ENCODE assay signal across 8 cellular contexts in the genomic region with DNA sequence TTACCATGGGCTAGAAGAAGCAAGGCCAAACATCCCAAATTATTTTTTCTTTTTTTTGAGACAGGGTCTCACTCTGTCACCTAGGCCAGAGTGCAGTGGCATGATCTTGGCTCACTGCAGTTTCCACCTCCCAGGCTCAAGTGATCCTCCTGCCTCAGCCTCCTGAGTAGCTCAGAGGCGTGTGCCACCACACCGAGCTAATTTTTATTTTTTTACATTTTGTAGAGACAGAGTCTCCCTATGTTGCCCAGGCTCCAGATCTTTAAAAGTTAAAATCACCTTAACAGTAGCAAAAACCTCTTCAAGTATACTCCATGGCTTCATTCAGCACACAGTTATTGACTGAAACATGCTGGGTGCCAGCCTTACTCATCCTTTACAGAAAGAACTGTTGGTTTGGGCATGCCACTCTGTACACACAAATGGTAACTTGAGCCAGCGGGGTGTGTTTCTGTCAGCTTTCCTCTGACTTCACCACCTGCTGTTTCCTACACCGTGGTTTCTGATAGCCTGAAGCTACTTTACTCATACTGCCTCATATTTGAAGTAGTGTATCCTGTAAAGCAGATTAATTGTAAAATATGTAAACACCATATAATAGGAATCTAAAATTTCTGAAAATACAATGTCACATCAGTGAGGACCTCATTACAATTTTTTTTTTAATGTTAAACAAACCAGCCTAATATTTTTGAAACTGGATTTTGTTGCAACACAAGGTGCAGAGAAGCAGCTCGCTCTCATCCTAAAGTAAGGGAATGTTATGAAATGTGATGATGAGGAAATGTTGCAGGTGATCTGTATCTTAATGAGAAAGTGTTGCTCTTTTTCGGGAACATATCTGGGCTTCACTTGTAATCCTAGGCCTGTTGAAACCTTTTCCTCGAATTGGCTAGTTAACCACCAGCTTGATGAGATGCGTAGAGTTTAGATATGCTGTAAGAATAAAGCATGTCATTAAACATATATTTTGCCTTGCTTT.
A peak's percentile ranks its signal among the peaks of the same experiment; 100 is the strongest.
DNase-seq lines count a peak whose midpoint lies in the region; ATAC-seq and TF ChIP-seq lines count a peak whose summit lies in the region.
"Had no signal": no experiment of that assay in that cellular context is flagged by ENCODE, and none has a peak within 500 bp of the region (broad histone marks: within the 10 kb centered on the region; RNA-seq: fewer than 3 reads in every experiment).

No MANE protein-coding gene starts in this region.

- H3K27ac ChIP-seq in HUES48 (ENCODE audit: low read depth, low read length) = peak overlapping the region; percentile 6
- H3K27ac ChIP-seq in suprapubic skin = peak overlapping the region; percentile 36
- H3K27ac ChIP-seq: SJSA1 had no signal

- TF ChIP-seq CTCF in suprapubic skin (IDR thresholded peaks at IDR 0.05) = no peak

- TF ChIP-seq POLR2A in suprapubic skin (IDR thresholded peaks at IDR 0.05) = no peak

- WGBS in suprapubic skin = 53% methylated on average over 8 of the region's 8 CpGs

- H3K9ac ChIP-seq in HUES48 (ENCODE audit: low read depth, low read length) = no peak overlapping the region

- DNase-seq in NCI-H526 treated with DMSO at 0.1 percent for 48 hours (lab: John Stamatoyannopoulos, UW) (peak; percentile 69), fibroblast of gingiva (ENCODE audit: low read depth) (peak; percentile 66), suprapubic skin (ENCODE audit: low spot score in 2 of 2) (no peak)
- no peak for DNase-seq in effector CD4-positive, alpha-beta T cell

- no peak for ATAC-seq in GM19452 (IDR thresholded peaks at IDR 0.05; ENCODE audit: unreplicated experiment)
- no peak for ATAC-seq in GM18511 (IDR thresholded peaks at IDR 0.05; ENCODE audit: unreplicated experiment)

- H3K4me3 ChIP-seq in HUES48 (ENCODE audit: low read depth, low read length) (no peak overlapping the region), suprapubic skin (no peak overlapping the region)
- H3K4me3 ChIP-seq: SJSA1 had no signal

- H3K9me3 ChIP-seq in HUES48 (ENCODE audit: control insufficient read depth, insufficient read depth, low read length) = no peaks in the 10 kb centered on the region
- H3K9me3 ChIP-seq in suprapubic skin = no peaks in the 10 kb centered on the region
- H3K9me3 ChIP-seq: SJSA1 had no signal

- peaks cover 57% of the 10 kb centered on the region for H3K36me3 ChIP-seq in HUES48 (ENCODE audit: control insufficient read depth, insufficient read depth, low read length)
- H3K36me3 ChIP-seq in suprapubic skin = peaks cover 10% of the 10 kb centered on the region

- no peak for TF ChIP-seq EP300 in suprapubic skin (IDR thresholded peaks at IDR 0.05)

- H3K4me1 ChIP-seq in HUES48 (ENCODE audit: control insufficient read depth, insufficient read depth, low read length) (peaks cover 10% of the 10 kb centered on the region), suprapubic skin (peaks cover 20% of the 10 kb centered on the region)
- H3K4me1 ChIP-seq: SJSA1 had no signal

- H3K27me3 ChIP-seq in HUES48 (ENCODE audit: control insufficient read depth, insufficient read depth, low read length) (no peaks in the 10 kb centered on the region), suprapubic skin (no peaks in the 10 kb centered on the region)
- H3K27me3 ChIP-seq: SJSA1 had no signal

Comparison
In these comparisons a context has a peak if more than half of its experiments do, and no peak if none do; other contexts are left out.
1. DNase-seq: peak in NCI-H526 treated with DMSO at 0.1 percent for 48 hours (single experiment) and fibroblast of gingiva (single experiment); none in suprapubic skin (0 of 2) and effector CD4-positive, alpha-beta T cell (single experiment).